16 cellular contexts compared by ENCODE assay signal in genomic region chr1:22916469-22916817, GRCh38.
A peak's percentile ranks its signal among the peaks of the same experiment; 100 is the strongest.
DNase-seq lines count a peak whose midpoint lies in the region; ATAC-seq, FAIRE-seq and TF ChIP-seq lines count a peak whose summit lies in the region.
"Had no signal": no experiment of that assay in that cellular context is flagged by ENCODE, and none has a peak within 500 bp of the region (broad histone marks: within the 10 kb centered on the region; RNA-seq: fewer than 3 reads in every experiment).

No MANE protein-coding gene starts in this region.

- H2AFZ ChIP-seq in DND-41 (ENCODE audit: low read depth, low read length): no peak overlapping the region
- H2AFZ ChIP-seq: hepatocyte had no signal

- peaks cover 3% of the 10 kb centered on the region for H4K20me1 ChIP-seq in DND-41 (ENCODE audit: insufficient read depth, low read length)

- TF ChIP-seq CTCF in DND-41 (IDR thresholded peaks at IDR 0.05; ENCODE audit: borderline replicate concordance, extremely low read depth, low read length, poor library complexity, severe bottlenecking) (no peak), D721Med (IDR thresholded peaks at IDR 0.05; ENCODE audit: insufficient read depth, missing control alignments) (no peak)

- no peak overlapping the region for H3K4me3 ChIP-seq in DND-41 (ENCODE audit: low read depth in 1 of 2, low read length in 2 of 2)
- H3K4me3 ChIP-seq: hepatocyte, SJSA1 had no signal

- no peaks in the 10 kb centered on the region for H3K4me1 ChIP-seq in DND-41 (ENCODE audit: insufficient read depth, low read length)
- H3K4me1 ChIP-seq: SJSA1 had no signal

- H3K27ac ChIP-seq in DND-41 (ENCODE audit: low read length) (no peak overlapping the region), caudate nucleus (ENCODE audit: low read depth, low read length) (no peak overlapping the region)
- H3K27ac ChIP-seq: hepatocyte, SJSA1 had no signal

- H3K9me3 ChIP-seq in DND-41 (ENCODE audit: insufficient read depth, low read length, severe bottlenecking): no peaks in the 10 kb centered on the region
- H3K9me3 ChIP-seq: SJSA1 had no signal

- no peaks in the 10 kb centered on the region for H3K79me2 ChIP-seq in DND-41 (ENCODE audit: insufficient read depth, low read length)
- H3K79me2 ChIP-seq: hepatocyte had no signal

- ATAC-seq in DND-41 (ENCODE audit: insufficient read depth, low read depth) (no peak), HG03159 (IDR thresholded peaks at IDR 0.05; ENCODE audit: unreplicated experiment) (no peak)
- ATAC-seq: activated CD4-positive, alpha-beta T cell treated with anti-CD3 and anti-CD28 coated beads for 36 hours; sciatic nerve had no signal

- no peak for FAIRE-seq in D721Med (lab: Jason Lieb, UNC)

- H3K4me2 ChIP-seq in DND-41 (ENCODE audit: insufficient read depth, low read length): no peak overlapping the region
- H3K4me2 ChIP-seq: hepatocyte had no signal

- DNase-seq in DND-41: peak; percentile 13
- DNase-seq in NCI-H2081 treated with DMSO at 0.1 percent for 48 hours (lab: John Stamatoyannopoulos, UW): peak; percentile 37
- peak in 44 of 61 donors; percentile 5 to 84 (median 40) for DNase-seq in caudate nucleus (lab: John Stamatoyannopoulos, UW)
- DNase-seq in nucleus accumbens (lab: John Stamatoyannopoulos, UW): peak in 46 of 56 donors; percentile 7 to 89 (median 50)
- DNase-seq in NCI-H226: no peak
- no peak for DNase-seq in D721Med (ENCODE audit: insufficient read length, low spot score)
- DNase-seq in ecto neural progenitor cell (ENCODE audit: low spot score): no peak
- DNase-seq: activated CD4-positive, alpha-beta T cell treated with anti-CD3 and anti-CD28 coated beads for 36 hours; activated naive CD4-positive, alpha-beta T cell treated with anti-CD3 and anti-CD28 coated beads for 36 hours; CD8-positive, alpha-beta memory T cell; NCI-H187 treated with DMSO at 0.1 percent for 48 hours; trophoblast cell had no signal

- no peak overlapping the region for H3K9ac ChIP-seq in DND-41 (ENCODE audit: low read depth, low read length)

- H3K27me3 ChIP-seq in DND-41 (ENCODE audit: insufficient read depth, low read length, poor library complexity): peaks cover 19% of the 10 kb centered on the region
- H3K27me3 ChIP-seq: hepatocyte, SJSA1 had no signal

- no peaks in the 10 kb centered on the region for H3K36me3 ChIP-seq in DND-41 (ENCODE audit: insufficient read depth, low read length)
- H3K36me3 ChIP-seq: SJSA1 had no signal

Comparison
In these comparisons a context has a peak if more than half of its experiments do, and no peak if none do; other contexts are left out.
1. DNase-seq: peak in DND-41 (single experiment), NCI-H2081 treated with DMSO at 0.1 percent for 48 hours (single experiment), caudate nucleus (44 of 61) and nucleus accumbens (46 of 56); none in NCI-H226 (single experiment), D721Med (single experiment) and ecto neural progenitor cell (single experiment).